Comparison of ENCODE assay signal across 25 cellular contexts in genomic region chr10:72034761-72035160, GRCh38.
"Had no signal": no experiment of that assay in that cellular context is flagged by ENCODE, and none has a peak within 500 bp of the region (broad histone marks: within the 10 kb centered on the region; RNA-seq: fewer than 3 reads in every experiment).

No MANE protein-coding gene starts in this region.

- H3K4me3 Mint-ChIP-seq: activated CD4-positive, alpha-beta memory T cell treated with anti-CD3 and anti-CD28 coated beads, Interleukin-2, amount 10 ng/mL, durations not matched to agents 7 days and 5 days; activated CD4-positive, alpha-beta T cell treated with anti-CD3 and anti-CD28 coated beads for 36 hours; activated naive CD4-positive, alpha-beta T cell treated with anti-CD3 and anti-CD28 coated beads for 36 hours; activated naive CD8-positive, alpha-beta T cell; activated T-helper 17 cell treated with anti-CD3 and anti-CD28 coated beads, Interleukin-2, amount 50 U/mL, for 72 hours had no signal

- H3K9me3 ChIP-seq: MG63, SJCRH30, SK-N-SH had no signal

- H3K9me3 Mint-ChIP-seq: activated CD4-positive, alpha-beta memory T cell treated with anti-CD3 and anti-CD28 coated beads, Interleukin-2, amount 10 ng/mL, durations not matched to agents 7 days and 5 days; activated naive CD4-positive, alpha-beta T cell treated with anti-CD3 and anti-CD28 coated beads for 36 hours; activated T-helper 17 cell treated with anti-CD3 and anti-CD28 coated beads, Interleukin-2, amount 50 U/mL, for 72 hours had no signal

- H3K9ac ChIP-seq: SK-N-SH had no signal

- H3K36me3 Mint-ChIP-seq: activated naive CD8-positive, alpha-beta T cell had no signal

- H3K4me1 Mint-ChIP-seq: activated CD4-positive, alpha-beta memory T cell treated with anti-CD3 and anti-CD28 coated beads, Interleukin-2, amount 10 ng/mL, durations not matched to agents 7 days and 5 days; activated CD4-positive, alpha-beta T cell treated with anti-CD3 and anti-CD28 coated beads for 36 hours; activated T-helper 17 cell treated with anti-CD3 and anti-CD28 coated beads, Interleukin-2, amount 50 U/mL, for 72 hours had no signal

- H3K4me1 ChIP-seq: SJCRH30 had no signal

- ATAC-seq: activated CD4-positive, alpha-beta T cell treated with anti-CD3 and anti-CD28 coated beads for 36 hours; activated T-helper 17 cell treated with anti-CD3 and anti-CD28 coated beads, Interleukin-2, amount 50 U/mL, for 72 hours had no signal

- H3K4me2 ChIP-seq: SK-N-SH had no signal

- H3K27me3 Mint-ChIP-seq: activated naive CD8-positive, alpha-beta T cell had no signal

- DNase-seq: activated CD4-positive, alpha-beta memory T cell treated with anti-CD3 and anti-CD28 coated beads, Interleukin-2, amount 10 ng/mL, durations not matched to agents 7 days and 5 days; activated CD4-positive, alpha-beta T cell treated with anti-CD3 and anti-CD28 coated beads for 36 hours; activated CD4-positive, alpha-beta T cell treated with anti-CD3 and anti-CD28 coated beads, Interleukin-2, amount 50 U/mL, for 1 hour; activated CD4-positive, CD25-positive, alpha-beta regulatory T cell; activated gamma-delta T cell; activated naive CD4-positive, alpha-beta T cell treated with anti-CD3 and anti-CD28 coated beads for 36 hours; activated T-cell treated with anti-CD3 and anti-CD28 coated beads for 4 hours; activated T-cell treated with anti-CD3 and anti-CD28 coated beads, Interleukin-2, amount 50 U/mL, for 48 hours; brain microvascular endothelial cell; MG63; MV-4-11; NCI-H1092 treated with DMSO at 0.1 percent for 48 hours; NCI-H1417 treated with DMSO at 0.1 percent for 48 hours; NCI-H1694; NCI-H2029 treated with DMSO at 0.1 percent for 48 hours; NCI-H345; NCI-H510A; NCI-H526 treated with DMSO at 0.1 percent for 48 hours; NCI-H82; SJCRH30; SK-N-SH; T-helper 1 cell had no signal

- H3K36me3 ChIP-seq: brain microvascular endothelial cell, MG63, SJCRH30 had no signal

- H3K27ac Mint-ChIP-seq: activated CD4-positive, alpha-beta memory T cell treated with anti-CD3 and anti-CD28 coated beads, Interleukin-2, amount 10 ng/mL, durations not matched to agents 7 days and 5 days; activated CD4-positive, alpha-beta T cell treated with anti-CD3 and anti-CD28 coated beads for 36 hours; activated naive CD4-positive, alpha-beta T cell treated with anti-CD3 and anti-CD28 coated beads for 36 hours; activated naive CD8-positive, alpha-beta T cell; activated T-helper 17 cell treated with anti-CD3 and anti-CD28 coated beads, Interleukin-2, amount 50 U/mL, for 72 hours had no signal

- H3K27ac ChIP-seq: brain microvascular endothelial cell, SJCRH30, VCaP had no signal

- H3K27me3 ChIP-seq: MG63 had no signal

- H3K4me3 ChIP-seq: MG63, SJCRH30 had no signal
